ENCODE assay signal across 7 cellular contexts in genomic region chr10:4926400-4926799, GRCh38. TPM values are rescaled to one million over a fixed set of nuclear protein-coding genes. Genes with fewer than 3 reads are reported as not detected.
"Had no signal": no experiment of that assay in that cellular context is flagged by ENCODE, and none has a peak within 500 bp of the region (broad histone marks: within the 10 kb centered on the region; RNA-seq: fewer than 3 reads in every experiment).

No MANE protein-coding gene starts in this region.

- H3K9ac ChIP-seq: KMS-11 had no signal

- FAIRE-seq: HTR-8/SVneo had no signal

- H3K4me2 ChIP-seq: KMS-11 had no signal

- DNase-seq: IMR-90, KBM-7, KG1 had no signal

- H3K27ac ChIP-seq: HL-60, KMS-11 had no signal

RNA-seq across cellular contexts. Expression of gene AKR1C1, which starts 36.8 kb away (rescaled TPM):
- polyA plus RNA-seq: IgD-negative memory B cell had no signal
